Comparison of ENCODE assay signal across 15 cellular contexts in genomic region chr10:44965104-44965503, GRCh38. TPM values are rescaled to one million over a fixed set of nuclear protein-coding genes. Genes with fewer than 3 reads are reported as not detected.
DNase-seq lines count a peak whose midpoint lies in the region; ATAC-seq, FAIRE-seq and TF ChIP-seq lines count a peak whose summit lies in the region.
"Had no signal": no experiment of that assay in that cellular context is flagged by ENCODE, and none has a peak within 500 bp of the region (broad histone marks: within the 10 kb centered on the region; RNA-seq: fewer than 3 reads in every experiment).

No MANE protein-coding gene starts in this region.

- H3K4me1 ChIP-seq in left ventricle myocardium inferior (peaks cover 100% of the 10 kb centered on the region), H1 (replicated peaks in 1 of 4; ENCODE audit: control insufficient read depth in 3 of 4, insufficient read depth in 4 of 4, low read length in 3 of 4) (peaks cover 22 to 46% (median 31%) of the 10 kb centered on the region in 4 experiments), vagina (peaks cover 57% of the 10 kb centered on the region)

- H3K9me3 ChIP-seq in left ventricle myocardium inferior (replicated peaks): no peaks in the 10 kb centered on the region
- H3K9me3 ChIP-seq in H1 (ENCODE audit: insufficient read depth in 2 of 2, low read depth in 1 of 2, low read length in 1 of 2): no peaks in the 10 kb centered on the region
- H3K9me3 ChIP-seq in vagina: no peaks in the 10 kb centered on the region
- H3K9me3 ChIP-seq: testis had no signal

- H3K79me2 ChIP-seq in H1 (ENCODE audit: control insufficient read depth in 1 of 2, insufficient read depth in 2 of 2, low read length in 2 of 2): no peaks in the 10 kb centered on the region; a peak in 1 of 4 replicates

- POLR2A ChIA-PET in H1 (lab: Charles Lee; ENCODE audit: partially characterized antibody): interaction anchor here (0.9 to 3.5 kb wide), 10 partner anchors 9 to 35 kb away, joined by 3 to 17 read pairs (median 6); partner anchors contain the start of genes DEPP1 and ZNF22

- no peak for ATAC-seq in Right ventricle myocardium inferior
- ATAC-seq in GM21786 (IDR thresholded peaks at IDR 0.05; ENCODE audit: unreplicated experiment): no peak
- no peak for ATAC-seq in HG02870 (IDR thresholded peaks at IDR 0.05; ENCODE audit: unreplicated experiment)

- H2BK5ac ChIP-seq in H1 (ENCODE audit: low read depth, low read length): peak overlapping the region; percentile 94; the same call in 1 of the 2 replicates

- H3K36me3 Mint-ChIP-seq in neural crest cell (ENCODE audit: low read depth): no peaks in the 10 kb centered on the region

- H2BK15ac ChIP-seq in H1 (ENCODE audit: low read length): no peak overlapping the region

- no peak for TF ChIP-seq RAD21 in H1 (IDR thresholded peaks at IDR 0.05 in 1 of 2, conservative IDR thresholded peaks at IDR 0.05 in 1 of 2; ENCODE audit: low read depth in 2 of 2, low read length in 2 of 2)

- peak overlapping the region; percentile 3 for H3K27ac Mint-ChIP-seq in neural crest cell (ENCODE audit: unreplicated experiment)

- H3K4me2 ChIP-seq in H1 (ENCODE audit: insufficient read depth in 1 of 2, low read depth in 2 of 2, low read length in 2 of 2): peak overlapping the region; percentile 35 to 54; a peak in 3 of 4 replicates

- H3K4me3 ChIP-seq in left ventricle myocardium inferior (peak overlapping the region; percentile 85), H1 (ENCODE audit: extremely low read depth in 1 of 4, insufficient read depth in 2 of 4, low read depth in 3 of 4, low read length in 4 of 4) (peak overlapping the region in 1 of 4 experiments; percentile 24; a peak in 1 of 8 replicates), vagina (no peak overlapping the region)
- H3K4me3 ChIP-seq: lung, testis had no signal

- CTCF ChIA-PET in H1 (lab: Charles Lee; ENCODE audit: partially characterized antibody): interaction anchor here (0.9 to 11.2 kb wide), 10 partner anchors 8 to 567 kb away, joined by 3 to 143 read pairs (median 16); partner anchors contain the start of gene DEPP1

- H3K56ac ChIP-seq in H1 (replicated peaks; ENCODE audit: insufficient read length, low read depth, low read length): no peak overlapping the region

- TF ChIP-seq EP300 in H1 (IDR thresholded peaks at IDR 0.05; ENCODE audit: borderline replicate concordance in 1 of 2, low read depth in 2 of 2, low read length in 2 of 2): no peak

- no peak overlapping the region for H3K9ac ChIP-seq in H1 (replicated peaks in 1 of 4; ENCODE audit: extremely low read depth in 1 of 4, low read depth in 3 of 4, low read length in 3 of 4)

- no peak for FAIRE-seq in H1 (lab: Jason Lieb, UNC)

- H2BK20ac ChIP-seq in H1 (ENCODE audit: low read length): peak overlapping the region; percentile 97; the same call in 1 of the 2 replicates

- peak overlapping the region; percentile 96 for H3K27ac ChIP-seq in left ventricle myocardium inferior (replicated peaks)
- no peak overlapping the region for H3K27ac ChIP-seq in H1 (ENCODE audit: low read depth, low read length)
- H3K27ac ChIP-seq in vagina: peak overlapping the region; percentile 13
- H3K27ac ChIP-seq: RWPE1 had no signal

- no peaks in the 10 kb centered on the region for H3K27me3 Mint-ChIP-seq in neural crest cell (ENCODE audit: low read depth)

- H4K20me1 ChIP-seq in H1 (replicated peaks in 1 of 2; ENCODE audit: control insufficient read depth in 1 of 2, insufficient read depth in 2 of 2, low read length in 2 of 2): peaks cover 0 to 2% of the 10 kb centered on the region in 2 experiments

- H3K23me2 ChIP-seq in H1 (ENCODE audit: low read depth, low read length): peaks cover 3% of the 10 kb centered on the region; the same call in 1 of the 2 replicates

- peak overlapping the region; percentile 97 for H2BK120ac ChIP-seq in H1 (replicated peaks; ENCODE audit: low read depth, low read length)

- H4K8ac ChIP-seq in H1 (ENCODE audit: extremely low read depth, insufficient read depth, low read length): no peak overlapping the region

- peak overlapping the region; percentile 73 for H3K4me3 Mint-ChIP-seq in neural crest cell
- H3K4me3 Mint-ChIP-seq: activated naive CD8-positive, alpha-beta T cell treated with anti-CD3 and anti-CD28 coated beads, Interleukin-2, amount 50 U/mL, for 24 hours had no signal

- 0 out of 2 replicates have a peak overlapping the region, but pooled peaks have one; percentile 55 for H2BK12ac ChIP-seq in H1 (ENCODE audit: low read depth, low read length)

- H3K4me1 Mint-ChIP-seq in neural crest cell: peaks cover 86% of the 10 kb centered on the region

- no peak overlapping the region for H3K4ac ChIP-seq in H1 (replicated peaks; ENCODE audit: insufficient read length, low read depth, low read length)

- H4K91ac ChIP-seq in H1 (replicated peaks; ENCODE audit: insufficient read length, low read length): peak overlapping the region; percentile 82

- H3K27me3 ChIP-seq in left ventricle myocardium inferior (ENCODE audit: low read depth) (no peaks in the 10 kb centered on the region), H1 (replicated peaks in 1 of 4; ENCODE audit: control insufficient read depth in 3 of 4, extremely low read depth in 1 of 4, insufficient read depth in 3 of 4, low read length in 3 of 4) (peaks cover 0 to 6% (median 3%) of the 10 kb centered on the region in 4 experiments; a peak in 4 of 7 replicates), vagina (no peaks in the 10 kb centered on the region)
- H3K27me3 ChIP-seq: testis had no signal

- H4K5ac ChIP-seq in H1 (ENCODE audit: insufficient read length, low read depth, low read length): no peak overlapping the region

- 91% methylated on average over 1 of the region's 1 CpG; no CpG with 5 or more reads in 1 of the 2 experiments for WGBS in H1 (ENCODE audit: extremely low coverage in 1 of 2, insufficient coverage in 1 of 2, insufficient read length in 1 of 2, insufficient replicate concordance in 2 of 2, low coverage in 1 of 2, low lambda C conversion rate in 2 of 2, missing lambda C conversion rate in 1 of 2), 2 experiments

- DNase-seq in left ventricle myocardium inferior (no peak), Right ventricle myocardium inferior (ENCODE audit: missing footprints) (no peak), H1 (ENCODE audit: low read depth in 1 of 2, low spot score in 2 of 2) (peak in 1 of 2 experiments; percentile 30), neural crest cell (ENCODE audit: low read depth, low spot score) (no peak), vagina (ENCODE audit: extremely low spot score in 2 of 2) (peak in 1 of 2 donors; percentile 20), HuH-7 (ENCODE audit: low spot score) (no peak)
- DNase-seq: activated naive CD8-positive, alpha-beta T cell treated with anti-CD3 and anti-CD28 coated beads, Interleukin-2, amount 50 U/mL, for 24 hours; effector memory CD4-positive, alpha-beta T cell; NCI-H1048; testis had no signal

- TF ChIP-seq CTCF in left ventricle myocardium inferior (IDR thresholded peaks at IDR 0.05; ENCODE audit: borderline replicate concordance) (no peak), H1 (IDR thresholded peaks at IDR 0.05; ENCODE audit: control extremely low read depth in 1 of 3, insufficient read depth in 1 of 3, low read depth in 1 of 3, low read length in 3 of 3) (no peak), neural crest cell (conservative IDR thresholded peaks at IDR 0.05) (no peak), vagina (IDR thresholded peaks at IDR 0.05) (no peak)

- no peak for TF ChIP-seq POLR2A in H1 (IDR thresholded peaks at IDR 0.05; ENCODE audit: control extremely low read depth in 1 of 2, low read depth in 2 of 2, low read length in 2 of 2)
- no peak for TF ChIP-seq POLR2A in vagina (IDR thresholded peaks at IDR 0.05)

- H3K14ac ChIP-seq in H1 (ENCODE audit: insufficient read length): no peak overlapping the region

- H3K18ac ChIP-seq in H1 (ENCODE audit: extremely low read depth, low read length): 0 out of 2 replicates have a peak overlapping the region, but pooled peaks have one; percentile 76

- intact Hi-C loops in left ventricle myocardium inferior (cut with micrococcal nuclease): no loop called here
- intact Hi-C loops in Right ventricle myocardium inferior (cut with DNase I): no loop called here
- intact Hi-C loops in vagina (cut with DNase I): no loop called here

- no peak overlapping the region for H2AFZ ChIP-seq in H1 (ENCODE audit: low read length)

- H3K79me1 ChIP-seq in H1 (ENCODE audit: low read depth, low read length): peaks cover 5% of the 10 kb centered on the region; the same call in 1 of the 2 replicates

- H2AK5ac ChIP-seq in H1 (ENCODE audit: low read depth, low read length): peak overlapping the region; percentile 94; the same call in 1 of the 2 replicates

- peaks cover 8% of the 10 kb centered on the region for H3K36me3 ChIP-seq in left ventricle myocardium inferior
- H3K36me3 ChIP-seq in H1 (ENCODE audit: control insufficient read depth in 2 of 4, insufficient read depth in 4 of 4, low read length in 3 of 4): no peaks in the 10 kb centered on the region; a peak in 1 of 8 replicates
- H3K36me3 ChIP-seq in vagina: no peaks in the 10 kb centered on the region

- no peaks in the 10 kb centered on the region for H3K9me3 Mint-ChIP-seq in neural crest cell
- H3K9me3 Mint-ChIP-seq: activated naive CD8-positive, alpha-beta T cell treated with anti-CD3 and anti-CD28 coated beads, Interleukin-2, amount 50 U/mL, for 24 hours had no signal

- H3K23ac ChIP-seq in H1 (ENCODE audit: insufficient read length): no peak overlapping the region

RNA-seq across cellular contexts. Expression of gene RASSF4, which starts 5.5 kb away (rescaled TPM):
- total RNA-seq in left ventricle myocardium inferior (103 TPM), Right ventricle myocardium inferior (91.5 TPM), neural crest cell (16.4 and 18.6 TPM in 2 replicates), vagina (29.2 TPM)
- 12.3 and 14.5 TPM in 2 replicates for total RNA-seq in H1 (2021; fragmentation: NEBNext Ultra II Directional; extraction: Animal tissue kit (Norgen Biotek cat#: 25700))
- 14.3 and 16.1 TPM in 2 replicates for polyA plus RNA-seq in H1 (2011; rRNA removed)
- 17.1 TPM for polyA plus RNA-seq in H1 (2011; cell fraction: cytosol; rRNA removed)
- polyA plus RNA-seq in H1 (2011; cell fraction: nucleus; rRNA removed): 36.6 TPM
- polyA plus RNA-seq in H1 (2012, experiment 1 of 2): 7.0 to 11.7 TPM (median 8.8 TPM) in 4 replicates
- polyA plus RNA-seq in H1 (2012, experiment 2 of 2): 5.5 TPM
- 7.2 TPM for polyA plus RNA-seq in H1 (2013, experiment 1 of 2)
- 6.4 TPM for polyA plus RNA-seq in H1 (2013, experiment 2 of 2)
- 12.2 and 16.5 TPM in 2 replicates for polyA minus RNA-seq in H1 (2011; rRNA and poly(A)+ RNA removed)
- 6.1 TPM for polyA minus RNA-seq in H1 (2011; cell fraction: cytosol; rRNA and poly(A)+ RNA removed)
- polyA minus RNA-seq in H1 (2011; cell fraction: nucleus; rRNA and poly(A)+ RNA removed): 29.0 TPM

RNA-seq across cellular contexts. Expression of gene DEPP1, which starts 13.5 kb away (rescaled TPM):
- total RNA-seq in left ventricle myocardium inferior (27.5 TPM), Right ventricle myocardium inferior (33.0 TPM), neural crest cell (0.50 and 1.1 TPM in 2 replicates), vagina (155 TPM)
- 0.67 and 0.80 TPM in 2 replicates for total RNA-seq in H1 (2021; fragmentation: NEBNext Ultra II Directional; extraction: Animal tissue kit (Norgen Biotek cat#: 25700))
- 4.5 and 5.3 TPM in 2 replicates for polyA plus RNA-seq in H1 (2011; rRNA removed)
- polyA plus RNA-seq in H1 (2011; cell fraction: cytosol; rRNA removed): 3.6 TPM
- polyA plus RNA-seq in H1 (2011; cell fraction: nucleus; rRNA removed): 6.4 TPM
- polyA plus RNA-seq in H1 (2012, experiment 1 of 2): 1.5 to 2.8 TPM (median 2.0 TPM) in 4 replicates
- 1.9 TPM for polyA plus RNA-seq in H1 (2012, experiment 2 of 2)
- 0.14 TPM for polyA plus RNA-seq in H1 (2013, experiment 1 of 2)
- 0.07 TPM for polyA plus RNA-seq in H1 (2013, experiment 2 of 2)
- polyA minus RNA-seq in H1 (2011; rRNA and poly(A)+ RNA removed): 6.2 and 6.3 TPM in 2 replicates
- polyA minus RNA-seq in H1 (2011; cell fraction: cytosol; rRNA and poly(A)+ RNA removed): 2.8 TPM
- polyA minus RNA-seq in H1 (2011; cell fraction: nucleus; rRNA and poly(A)+ RNA removed): 6.5 TPM

RNA-seq across cellular contexts. Expression of gene ZNF22, which starts 35.6 kb away (rescaled TPM):
- 14.2 TPM for total RNA-seq in left ventricle myocardium inferior
- total RNA-seq in Right ventricle myocardium inferior: 13.7 TPM
- 42.5 and 45.2 TPM in 2 replicates for total RNA-seq in H1 (2021; fragmentation: NEBNext Ultra II Directional; extraction: Animal tissue kit (Norgen Biotek cat#: 25700))
- 9.6 and 18.2 TPM in 2 replicates for polyA plus RNA-seq in H1 (2011; rRNA removed)
- polyA plus RNA-seq in H1 (2011; cell fraction: cytosol; rRNA removed): 20.3 TPM
- 7.0 TPM for polyA plus RNA-seq in H1 (2011; cell fraction: nucleus; rRNA removed)
- 18.8 to 33.6 TPM (median 19.8 TPM) in 4 replicates for polyA plus RNA-seq in H1 (2012, experiment 1 of 2)
- 2.6 TPM for polyA plus RNA-seq in H1 (2012, experiment 2 of 2)
- 40.3 TPM for polyA plus RNA-seq in H1 (2013, experiment 1 of 2)
- polyA plus RNA-seq in H1 (2013, experiment 2 of 2): 40.4 TPM
- 10.3 and 11.8 TPM in 2 replicates for polyA minus RNA-seq in H1 (2011; rRNA and poly(A)+ RNA removed)
- polyA minus RNA-seq in H1 (2011; cell fraction: cytosol; rRNA and poly(A)+ RNA removed): 7.1 TPM
- polyA minus RNA-seq in H1 (2011; cell fraction: nucleus; rRNA and poly(A)+ RNA removed): 10.3 TPM
- total RNA-seq in neural crest cell: 51.0 and 52.8 TPM in 2 replicates
- 20.6 TPM for total RNA-seq in vagina

RNA-seq across cellular contexts. Expression of gene TMEM72, which starts 54.0 kb away (rescaled TPM):
- total RNA-seq in left ventricle myocardium inferior: not detected
- not detected for total RNA-seq in Right ventricle myocardium inferior
- total RNA-seq in H1 (2021; fragmentation: NEBNext Ultra II Directional; extraction: Animal tissue kit (Norgen Biotek cat#: 25700)): not detected in 2 replicates
- polyA plus RNA-seq in H1 (2011; rRNA removed): not detected in 2 replicates
- 0.03 TPM for polyA plus RNA-seq in H1 (2011; cell fraction: cytosol; rRNA removed)
- not detected for polyA plus RNA-seq in H1 (2011; cell fraction: nucleus; rRNA removed)
- polyA plus RNA-seq in H1 (2012, experiment 1 of 2): not detected in 4 replicates
- not detected for polyA plus RNA-seq in H1 (2012, experiment 2 of 2)
- not detected for polyA plus RNA-seq in H1 (2013, experiment 1 of 2)
- polyA plus RNA-seq in H1 (2013, experiment 2 of 2): not detected
- not detected in 2 replicates for polyA minus RNA-seq in H1 (2011; rRNA and poly(A)+ RNA removed)
- polyA minus RNA-seq in H1 (2011; cell fraction: cytosol; rRNA and poly(A)+ RNA removed): not detected
- not detected for polyA minus RNA-seq in H1 (2011; cell fraction: nucleus; rRNA and poly(A)+ RNA removed)
- not detected in 2 replicates for total RNA-seq in neural crest cell
- total RNA-seq in vagina: not detected
- total RNA-seq: pulmonary artery endothelial cell had no signal

Comparison
In these comparisons a context has a peak if more than half of its experiments do, and no peak if none do; other contexts are left out.
1. RNA of gene DEPP1, which starts 13.5 kb away (total RNA-seq): 155 TPM in vagina (single experiment), 33.0 TPM in Right ventricle myocardium inferior (single experiment) and 27.5 TPM in left ventricle myocardium inferior (single experiment); 0.50 to 1.1 TPM in neural crest cell and 0.67 to 0.80 TPM in H1; every median in the first group is over 10 times any median in the second.